Comparison of ENCODE assay signal across 9 cellular contexts in the genomic region with DNA sequence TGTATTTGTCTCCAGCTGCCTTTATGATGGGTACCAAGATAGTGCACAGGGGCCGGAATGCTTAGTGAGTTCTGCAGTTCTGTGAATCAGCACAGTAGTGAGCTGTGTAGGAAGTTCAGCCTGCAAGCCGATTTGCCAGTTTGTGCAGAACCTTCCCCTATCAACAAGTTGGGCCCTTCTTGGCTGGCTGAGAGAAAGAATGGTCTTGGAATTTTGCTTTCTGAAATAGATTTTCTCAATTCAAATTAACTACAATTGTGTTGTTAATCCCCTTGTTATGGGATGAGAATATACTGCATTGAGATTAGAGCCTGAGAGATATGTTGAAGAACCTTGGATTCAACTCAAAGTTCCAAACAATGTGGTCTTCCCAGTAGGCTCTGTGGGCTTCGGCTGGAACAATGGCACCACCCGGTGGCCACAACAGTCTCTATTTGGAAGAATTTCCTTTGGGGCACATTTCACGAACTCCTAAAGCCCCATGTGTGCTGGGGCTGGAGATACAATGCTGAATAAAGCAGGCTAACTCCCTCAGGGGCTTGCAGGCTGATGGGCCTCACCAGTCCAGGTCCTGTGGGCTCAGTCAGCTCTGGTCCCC. TPM values are rescaled to one million over a fixed set of nuclear protein-coding genes. Genes with fewer than 3 reads are reported as not detected.
A peak's percentile ranks its signal among the peaks of the same experiment; 100 is the strongest.
DNase-seq lines count a peak whose midpoint lies in the region; FAIRE-seq and TF ChIP-seq lines count a peak whose summit lies in the region.
"Had no signal": no experiment of that assay in that cellular context is flagged by ENCODE, and none has a peak within 500 bp of the region (broad histone marks: within the 10 kb centered on the region; RNA-seq: fewer than 3 reads in every experiment).

No MANE protein-coding gene starts in this region.

- H3K36me3 Mint-ChIP-seq in immature natural killer cell, result no peaks in the 10 kb centered on the region

- H3K27ac ChIP-seq in SK-N-MC, result no peak overlapping the region
- H3K27ac ChIP-seq: BLaER1 had no signal

- H3K4me3 Mint-ChIP-seq in immature natural killer cell, result no peak overlapping the region

- H3K4me3 ChIP-seq in Loucy (ENCODE audit: low read length, poor library complexity, severe bottlenecking) (no peak overlapping the region), SK-N-MC (no peak overlapping the region)
- H3K4me3 ChIP-seq: BLaER1 had no signal

- peaks cover 3 to 11% (median 9%) of the 10 kb centered on the region in 3 donors for H3K27me3 Mint-ChIP-seq in immature natural killer cell (ENCODE audit: low read depth in 3 of 3)

- H3F3A ChIP-seq in Loucy (ENCODE audit: low read depth), result no peaks in the 10 kb centered on the region

- H3K9ac ChIP-seq in Loucy (ENCODE audit: low read depth, low read length, poor library complexity, severe bottlenecking) (no peak overlapping the region), SK-N-MC (ENCODE audit: insufficient read length) (peak overlapping the region; percentile 30)
- H3K9ac ChIP-seq: BLaER1 had no signal

- no peaks in the 10 kb centered on the region for H4K20me1 ChIP-seq in Loucy (ENCODE audit: insufficient read depth, low read length, poor library complexity, severe bottlenecking)
- H4K20me1 ChIP-seq: BLaER1 had no signal

- FAIRE-seq in frontal cortex (lab: Jason Lieb, UNC), result no peak

- DNase-seq in SIG-M5 treated with dmso at 0.1 percent for 504 hours (lab: John Stamatoyannopoulos, UW; ENCODE audit: unreplicated experiment), result peak; percentile 11
- no peak for DNase-seq in SIG-M5 (lab: John Stamatoyannopoulos, UW)
- DNase-seq in SK-N-MC (ENCODE audit: low read depth, low spot score), result peak; percentile 28
- DNase-seq in frontal cortex (ENCODE audit: low spot score in 2 of 2), result peak; percentile 5 to 29
- DNase-seq in posterior cingulate gyrus, result peak in 9 of 10 donors; percentile 35 to 93 (median 63)
- no peak for DNase-seq in immature natural killer cell
- no peak for DNase-seq in activated effector memory CD4-positive, alpha-beta T cell treated with Interleukin-2 at 50 U/mL for 16 hours

- no peak overlapping the region for H3K27ac Mint-ChIP-seq in immature natural killer cell

- H3K79me2 ChIP-seq in Loucy (ENCODE audit: insufficient read depth, low read length), result no peaks in the 10 kb centered on the region

- no peaks in the 10 kb centered on the region for H3K4me1 Mint-ChIP-seq in immature natural killer cell

- no peaks in the 10 kb centered on the region for H3K9me2 ChIP-seq in Loucy (replicated peaks; ENCODE audit: low read depth, low read length)

- TF ChIP-seq CTCF in Loucy (conservative IDR thresholded peaks at IDR 0.05; ENCODE audit: low read length), result peak; percentile 65

- H3K4me1 ChIP-seq in Loucy (ENCODE audit: insufficient read depth, low read length, poor library complexity, severe bottlenecking), result no peaks in the 10 kb centered on the region
- H3K4me1 ChIP-seq: BLaER1 had no signal

- H3K36me3 ChIP-seq in Loucy (ENCODE audit: insufficient read depth, low read length) (no peaks in the 10 kb centered on the region), SK-N-MC (ENCODE audit: insufficient read depth, low read length) (no peaks in the 10 kb centered on the region)
- H3K36me3 ChIP-seq: BLaER1 had no signal

- no peaks in the 10 kb centered on the region for H3K9me3 ChIP-seq in Loucy (ENCODE audit: insufficient read depth, low read depth, low read length)
- H3K9me3 ChIP-seq in SK-N-MC (ENCODE audit: low read depth, low read length), result no peaks in the 10 kb centered on the region
- H3K9me3 ChIP-seq: BLaER1 had no signal

- H3K27me3 ChIP-seq in Loucy (ENCODE audit: insufficient read depth, low read length, poor library complexity, severe bottlenecking), result no peaks in the 10 kb centered on the region
- H3K27me3 ChIP-seq: BLaER1 had no signal

- H2AFZ ChIP-seq in Loucy (ENCODE audit: low read length), result no peak overlapping the region

- peaks cover 0 to 2% (median 0%) of the 10 kb centered on the region in 6 donors for H3K9me3 Mint-ChIP-seq in immature natural killer cell

- intact Hi-C loops in posterior cingulate gyrus (cut with DNase I), result loop anchor here (5.0 to 10.0 kb wide), 2 partner anchors 800 to 1312 kb away; partner anchors contain the start of gene CLSTN2

- H3K4me2 ChIP-seq in Loucy (ENCODE audit: low read depth, low read length, poor library complexity, severe bottlenecking), result no peak overlapping the region
- H3K4me2 ChIP-seq: BLaER1 had no signal

RNA-seq across cellular contexts. Expression of gene TRIM42, which starts 59.1 kb away (rescaled TPM):
- not detected for total RNA-seq in frontal cortex
- not detected for polyA plus RNA-seq in immature natural killer cell

Comparison
In these comparisons a context has a peak if more than half of its experiments do, and no peak if none do; other contexts are left out.
1. DNase-seq: peak in SIG-M5 treated with dmso at 0.1 percent for 504 hours (single experiment), SK-N-MC (single experiment), frontal cortex (2 of 2) and posterior cingulate gyrus (9 of 10); none in SIG-M5 (single experiment), immature natural killer cell (0 of 3) and activated effector memory CD4-positive, alpha-beta T cell treated with Interleukin-2 at 50 U/mL for 16 hours (single experiment).